In the genomic region with DNA sequence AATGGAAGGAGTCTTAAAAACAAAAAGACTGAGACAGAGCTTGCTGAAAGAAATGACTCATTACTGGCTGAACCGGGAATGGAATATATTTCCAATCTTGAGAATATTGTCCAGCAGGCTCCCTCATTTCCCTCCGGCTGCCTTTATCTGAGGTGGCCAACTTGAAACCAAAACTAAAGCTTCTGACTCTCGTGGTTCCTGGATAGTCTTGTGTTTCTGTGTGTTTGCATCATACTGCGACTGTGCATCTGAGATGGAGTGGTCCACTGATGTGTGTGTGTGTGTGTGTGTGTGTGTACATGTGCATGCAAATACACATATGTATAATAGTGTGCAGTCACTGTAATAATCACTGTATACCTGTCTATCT, we compare ENCODE assay signal across 9 cellular contexts.
DNase-seq lines count a peak whose midpoint lies in the region; ATAC-seq, FAIRE-seq and TF ChIP-seq lines count a peak whose summit lies in the region.
"Had no signal": no experiment of that assay in that cellular context is flagged by ENCODE, and none has a peak within 500 bp of the region (broad histone marks: within the 10 kb centered on the region; RNA-seq: fewer than 3 reads in every experiment).

No MANE protein-coding gene starts in this region.

- ATAC-seq in GM18867 (IDR thresholded peaks at IDR 0.05; ENCODE audit: unreplicated experiment) (peak; percentile 48), GM19452 (IDR thresholded peaks at IDR 0.05; ENCODE audit: unreplicated experiment) (no peak)

- dilution Hi-C loops in endothelial cell of umbilical vein (cut with MboI; ENCODE audit: extremely low pct_ligation_motif_present, low sequenced_read_pairs): no loop called here

- peak overlapping the region; percentile 56 for H3K4me2 ChIP-seq in endothelial cell of umbilical vein (ENCODE audit: insufficient read depth, low read length)

- no peaks in the 10 kb centered on the region for H3K79me2 ChIP-seq in endothelial cell of umbilical vein (ENCODE audit: control insufficient read depth, insufficient read depth, low read length)

- peak overlapping the region; percentile 59 for H3K27ac ChIP-seq in endothelial cell of umbilical vein (ENCODE audit: insufficient read depth, low read depth, low read length)
- peak overlapping the region; percentile 47 to 76 (median 63) for H3K27ac ChIP-seq in sigmoid colon

- H2AFZ ChIP-seq in endothelial cell of umbilical vein (ENCODE audit: low read depth, low read length): peak overlapping the region; percentile 33

- DNase-seq in NCI-H460 (ENCODE audit: extremely low read depth, low read depth): peak; percentile 54
- peak; percentile 89 for DNase-seq in endothelial cell of umbilical vein (ENCODE audit: low read depth, low spot score)
- no peak for DNase-seq in sigmoid colon
- no peak for DNase-seq in GM12891 (ENCODE audit: insufficient read length, low spot score)
- no peak for DNase-seq in hippocampal formation (lab: John Stamatoyannopoulos, UW)
- no peak for DNase-seq in DMS 273 (lab: John Stamatoyannopoulos, UW; ENCODE audit: unreplicated experiment)

- H3K4me3 ChIP-seq in endothelial cell of umbilical vein (replicated peaks in 1 of 3; ENCODE audit: insufficient read depth in 1 of 3, low read depth in 1 of 3, low read length in 3 of 3) (peak overlapping the region in 1 of 3 experiments; percentile 46), sigmoid colon (peak overlapping the region in 1 of 4 donors; percentile 18)
- H3K4me3 ChIP-seq: ovary had no signal

- intact Hi-C loops in endothelial cell of umbilical vein (cut with micrococcal nuclease): loop anchor here (1.0 to 10.0 kb wide), 6 partner anchors 56 to 767 kb away; a partner anchor contains a TSS
- intact Hi-C loops in sigmoid colon (cut with DNase I): loop anchor here (2.0 to 5.0 kb wide), 4 partner anchors 39 to 349 kb away; no protein-coding TSS in a partner anchor

- CTCF ChIA-PET in endothelial cell of umbilical vein (lab: Charles Lee): interaction anchor here (1.0 to 3.1 kb wide), 24 partner anchors 9 to 765 kb away, joined by 3 to 39 read pairs (median 6); no protein-coding TSS in a partner anchor

- POLR2A ChIA-PET in endothelial cell of umbilical vein (lab: Charles Lee): no interaction called here

- TF ChIP-seq EP300 in sigmoid colon (IDR thresholded peaks at IDR 0.05): no peak

- WGBS in sigmoid colon, 2 donors: 31 to 50% methylated on average over 4 of the region's 4 CpGs

- H3K9me1 ChIP-seq in endothelial cell of umbilical vein (replicated peaks; ENCODE audit: control insufficient read depth, extremely low read depth, insufficient read depth, low read length): no peaks in the 10 kb centered on the region

- H3K4me1 ChIP-seq in endothelial cell of umbilical vein (ENCODE audit: control insufficient read depth, extremely low read depth, insufficient read depth, low read length) (peaks cover 41% of the 10 kb centered on the region), sigmoid colon (peaks cover 0 to 29% (median 6%) of the 10 kb centered on the region in 4 donors)

- TF ChIP-seq POLR2A in endothelial cell of umbilical vein (IDR thresholded peaks at IDR 0.05; ENCODE audit: low read depth, low read length) (no peak), sigmoid colon (IDR thresholded peaks at IDR 0.05) (no peak), GM12891 (IDR thresholded peaks at IDR 0.05; ENCODE audit: low read depth, low read length) (no peak)

- H3K36me3 ChIP-seq in endothelial cell of umbilical vein (ENCODE audit: control insufficient read depth in 2 of 2, extremely low read depth in 1 of 2, insufficient read depth in 2 of 2, low read length in 2 of 2): no peaks in the 10 kb centered on the region
- no peaks in the 10 kb centered on the region for H3K36me3 ChIP-seq in sigmoid colon
- H3K36me3 ChIP-seq: ovary had no signal

- H3K27me3 ChIP-seq in endothelial cell of umbilical vein (ENCODE audit: control insufficient read depth in 2 of 2, insufficient read depth in 2 of 2, low read length in 2 of 2): no peaks in the 10 kb centered on the region
- no peaks in the 10 kb centered on the region for H3K27me3 ChIP-seq in sigmoid colon
- H3K27me3 ChIP-seq: ovary had no signal

- peak overlapping the region; percentile 32 for H3K9ac ChIP-seq in endothelial cell of umbilical vein (replicated peaks; ENCODE audit: extremely low read depth, insufficient read depth, low read length)

- H3K9me3 ChIP-seq in endothelial cell of umbilical vein (replicated peaks; ENCODE audit: control insufficient read depth, insufficient read depth, low read length) (no peaks in the 10 kb centered on the region), sigmoid colon (no peaks in the 10 kb centered on the region)
- H3K9me3 ChIP-seq: ovary had no signal

- peak; percentile 69 for FAIRE-seq in endothelial cell of umbilical vein (lab: Jason Lieb, UNC)
- FAIRE-seq in GM12891 (lab: Jason Lieb, UNC): no peak

- H4K20me1 ChIP-seq in endothelial cell of umbilical vein (replicated peaks; ENCODE audit: control insufficient read depth, extremely low read depth, insufficient read depth, low read length): no peaks in the 10 kb centered on the region

- no peak for TF ChIP-seq CTCF in endothelial cell of umbilical vein (IDR thresholded peaks at IDR 0.05; ENCODE audit: extremely low read depth in 1 of 2, insufficient read depth in 1 of 2, low read depth in 1 of 2, low read length in 2 of 2)
- TF ChIP-seq CTCF in sigmoid colon (IDR thresholded peaks at IDR 0.05): no peak

- no TSS peak for BruUV-seq in endothelial cell of umbilical vein (replicated peaks; lab: Mats Ljungman, UMichigan)

TF ChIP-seq in endothelial cell of umbilical vein, 7 proteins besides CTCF, POLR2A, EP300 and RAD21:
- TF ChIP-seq MYC (IDR thresholded peaks at IDR 0.05; ENCODE audit: low read depth, low read length) (no peak), JUN (IDR thresholded peaks at IDR 0.05; ENCODE audit: borderline replicate concordance, insufficient read depth, insufficient read length, low read depth) (peak; percentile 31), EZH2 (IDR thresholded peaks at IDR 0.05; ENCODE audit: borderline replicate concordance, low read depth, low read length, severe bottlenecking) (no peak), GATA2 (IDR thresholded peaks at IDR 0.05; ENCODE audit: insufficient read depth, insufficient read length, low read depth, low read length) (peak; percentile 16), FOS (IDR thresholded peaks at IDR 0.05; ENCODE audit: borderline replicate concordance, insufficient read depth, low read length) (peak; percentile 48), POLR2AphosphoS5 (IDR thresholded peaks at IDR 0.05; ENCODE audit: insufficient read depth, low read depth, low read length) (no peak)
- TF ChIP-seq, protein P1, sequence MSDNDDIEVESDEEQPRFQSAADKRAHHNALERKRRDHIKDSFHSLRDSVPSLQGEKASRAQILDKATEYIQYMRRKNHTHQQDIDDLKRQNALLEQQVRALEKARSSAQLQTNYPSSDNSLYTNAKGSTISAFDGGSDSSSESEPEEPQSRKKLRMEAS (IDR thresholded peaks at IDR 0.05; ENCODE audit: insufficient read depth, insufficient read length): no peak

TF ChIP-seq in GM12891, 5 proteins besides CTCF, POLR2A, EP300 and RAD21:
- TF ChIP-seq POLR2AphosphoS5 (IDR thresholded peaks at IDR 0.05; ENCODE audit: low read depth, low read length) (no peak), SPI1 (IDR thresholded peaks at IDR 0.05; ENCODE audit: low read depth, low read length) (no peak), PAX5 (IDR thresholded peaks at IDR 0.05; ENCODE audit: insufficient read depth, low read length, severe bottlenecking) (no peak), TAF1 (IDR thresholded peaks at IDR 0.05; ENCODE audit: low read depth, low read length) (no peak), POU2F2 (IDR thresholded peaks at IDR 0.05; ENCODE audit: low read depth, low read length) (no peak)

Comparison
In these comparisons a context has a peak if more than half of its experiments do, and no peak if none do; other contexts are left out.
1. DNase-seq: peak in NCI-H460 (single experiment) and endothelial cell of umbilical vein (single experiment); none in sigmoid colon (single experiment), GM12891 (single experiment), hippocampal formation (0 of 2) and DMS 273 (single experiment).